ENCODE assay signal across 1 cellular context in the genomic region with DNA sequence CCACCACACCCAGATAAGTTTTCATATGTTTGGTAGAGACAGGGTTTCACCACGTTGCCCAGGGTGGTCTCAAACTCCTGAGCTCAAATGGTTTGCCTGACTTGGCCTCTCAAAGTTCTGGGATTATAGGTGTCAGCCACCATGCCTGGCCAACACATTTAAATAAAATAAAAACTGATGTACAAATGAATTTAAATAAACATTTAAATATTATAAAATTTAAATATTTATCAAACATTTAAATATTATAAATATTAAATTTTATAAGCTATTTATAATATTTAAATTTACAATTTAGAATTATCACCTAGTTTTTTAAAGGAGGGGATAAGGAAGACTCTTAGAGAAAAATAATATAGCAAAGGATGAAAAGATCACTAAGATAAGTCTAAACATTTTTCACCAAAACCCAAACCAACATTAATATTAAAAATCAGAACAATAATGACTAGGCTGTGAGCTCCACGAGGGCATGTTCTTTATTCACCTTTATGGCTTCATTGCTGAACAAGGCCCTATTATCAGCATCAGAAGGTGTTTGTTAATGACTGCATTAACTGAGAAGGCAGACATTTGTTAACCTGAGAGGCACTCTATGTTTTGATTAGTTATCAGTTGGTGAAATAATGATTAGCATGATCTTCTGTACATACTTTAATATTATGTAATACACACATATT.
TF ChIP-seq lines count a peak whose summit lies in the region.

No MANE protein-coding gene starts in this region.

TF ChIP-seq in A549, 52 proteins besides CTCF, POLR2A, EP300 and RAD21:
- no peak for TF ChIP-seq JUNB (IDR thresholded peaks at IDR 0.05)
- TF ChIP-seq GATA3 (IDR thresholded peaks at IDR 0.05; ENCODE audit: borderline replicate concordance): no peak
- TF ChIP-seq HEYL (CRISPR knock-in tag; IDR thresholded peaks at IDR 0.05): no peak
- no peak for TF ChIP-seq KDM5A (IDR thresholded peaks at IDR 0.05)
- TF ChIP-seq, protein P1, sequence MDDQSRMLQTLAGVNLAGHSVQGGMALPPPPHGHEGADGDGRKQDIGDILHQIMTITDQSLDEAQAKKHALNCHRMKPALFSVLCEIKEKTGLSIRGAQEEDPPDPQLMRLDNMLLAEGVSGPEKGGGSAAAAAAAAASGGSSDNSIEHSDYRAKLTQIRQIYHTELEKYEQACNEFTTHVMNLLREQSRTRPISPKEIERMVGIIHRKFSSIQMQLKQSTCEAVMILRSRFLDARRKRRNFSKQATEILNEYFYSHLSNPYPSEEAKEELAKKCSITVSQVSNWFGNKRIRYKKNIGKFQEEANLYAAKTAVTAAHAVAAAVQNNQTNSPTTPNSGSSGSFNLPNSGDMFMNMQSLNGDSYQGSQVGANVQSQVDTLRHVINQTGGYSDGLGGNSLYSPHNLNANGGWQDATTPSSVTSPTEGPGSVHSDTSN (IDR thresholded peaks at IDR 0.05): no peak
- TF ChIP-seq, protein P2, sequence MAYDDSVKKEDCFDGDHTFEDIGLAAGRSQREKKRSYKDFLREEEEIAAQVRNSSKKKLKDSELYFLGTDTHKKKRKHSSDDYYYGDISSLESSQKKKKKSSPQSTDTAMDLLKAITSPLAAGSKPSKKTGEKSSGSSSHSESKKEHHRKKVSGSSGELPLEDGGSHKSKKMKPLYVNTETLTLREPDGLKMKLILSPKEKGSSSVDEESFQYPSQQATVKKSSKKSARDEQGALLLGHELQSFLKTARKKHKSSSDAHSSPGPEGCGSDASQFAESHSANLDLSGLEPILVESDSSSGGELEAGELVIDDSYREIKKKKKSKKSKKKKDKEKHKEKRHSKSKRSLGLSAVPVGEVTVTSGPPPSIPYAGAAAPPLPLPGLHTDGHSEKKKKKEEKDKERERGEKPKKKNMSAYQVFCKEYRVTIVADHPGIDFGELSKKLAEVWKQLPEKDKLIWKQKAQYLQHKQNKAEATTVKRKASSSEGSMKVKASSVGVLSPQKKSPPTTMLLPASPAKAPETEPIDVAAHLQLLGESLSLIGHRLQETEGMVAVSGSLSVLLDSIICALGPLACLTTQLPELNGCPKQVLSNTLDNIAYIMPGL (CRISPR knock-in tag; IDR thresholded peaks at IDR 0.05; ENCODE audit: borderline replicate concordance): no peak
- no peak for TF ChIP-seq SMC3 (IDR thresholded peaks at IDR 0.05)
- TF ChIP-seq MAFK (IDR thresholded peaks at IDR 0.05; ENCODE audit: partially characterized antibody): no peak
